Comparison of ENCODE assay signal across 21 cellular contexts in the genomic region with DNA sequence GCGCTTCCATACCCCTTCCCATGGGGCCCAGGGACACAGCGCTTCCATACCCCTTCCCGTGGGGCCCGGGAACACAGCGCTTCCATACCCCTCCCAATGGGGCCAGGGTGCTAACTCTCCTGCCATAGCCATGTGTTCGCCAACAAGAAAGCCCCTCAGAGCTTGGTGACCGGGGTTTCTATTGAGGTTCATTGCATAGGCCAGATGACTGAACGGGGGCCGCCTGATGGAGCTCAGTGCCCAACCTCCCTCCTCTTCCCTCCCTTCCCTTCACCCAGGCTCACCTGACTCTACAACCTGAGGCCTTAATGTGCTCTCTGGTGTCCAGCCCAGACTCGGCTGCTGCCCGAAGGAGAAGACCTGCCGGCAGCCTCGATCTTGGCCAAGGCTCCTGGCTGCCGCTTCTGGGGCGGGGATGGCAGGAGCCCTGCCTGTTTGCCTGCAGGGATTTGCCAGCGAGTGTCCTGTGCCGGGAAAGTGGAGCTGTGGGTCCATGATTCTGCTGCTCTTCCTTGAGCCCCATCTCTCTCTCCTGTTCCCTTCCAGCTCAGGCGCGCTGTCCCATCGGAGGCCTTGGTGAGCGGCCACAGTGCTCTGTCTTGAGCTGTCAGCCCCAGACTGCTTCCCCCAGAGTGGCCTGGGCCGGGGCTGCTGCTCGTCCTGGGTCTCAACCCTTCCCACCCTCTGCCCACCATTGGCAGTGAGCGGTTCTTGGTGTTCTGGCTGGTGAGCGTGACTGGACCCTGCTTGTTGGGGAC.
DNase-seq lines count a peak whose midpoint lies in the region; ATAC-seq and TF ChIP-seq lines count a peak whose summit lies in the region.
"Had no signal": no experiment of that assay in that cellular context is flagged by ENCODE, and none has a peak within 500 bp of the region (broad histone marks: within the 10 kb centered on the region; RNA-seq: fewer than 3 reads in every experiment).

No MANE protein-coding gene starts in this region.

- TF ChIP-seq POLR2A in thyroid gland (IDR thresholded peaks at IDR 0.05) = no peak

- H3K79me1 ChIP-seq in neuronal stem cell (ENCODE audit: low read depth, low read length) = peaks cover 2% of the 10 kb centered on the region

- H3K4me1 ChIP-seq in left ventricle myocardium inferior (peaks cover 4% of the 10 kb centered on the region), esophagus (ENCODE audit: control insufficient read depth in 2 of 2, insufficient read depth in 2 of 2, low read length in 1 of 2) (peaks cover 10 to 38% of the 10 kb centered on the region in 2 donors), neuronal stem cell (ENCODE audit: control insufficient read depth in 2 of 2, insufficient read depth in 1 of 2, low read depth in 1 of 2, low read length in 2 of 2) (peaks cover 12 to 14% of the 10 kb centered on the region in 2 donors), aorta (ENCODE audit: control insufficient read depth in 1 of 2, insufficient read depth in 2 of 2, low read length in 2 of 2) (no peaks in the 10 kb centered on the region), thyroid gland (peaks cover 0 to 9% of the 10 kb centered on the region in 2 donors)
- H3K4me1 ChIP-seq: parathyroid adenoma had no signal

- H2AK5ac ChIP-seq in neuronal stem cell (ENCODE audit: low read depth, low read length) = peak overlapping the region; percentile 17

- no peak for TF ChIP-seq CTCF in left ventricle myocardium inferior (IDR thresholded peaks at IDR 0.05; ENCODE audit: borderline replicate concordance)
- no peak for TF ChIP-seq CTCF in thyroid gland (IDR thresholded peaks at IDR 0.05)

- DNase-seq in left ventricle myocardium inferior (peak; percentile 6), left cardiac atrium (no peak), neuronal stem cell (ENCODE audit: low spot score) (no peak), aorta (peak; percentile 38 to 66), thyroid gland (no peak)
- DNase-seq: activated CD4-positive, alpha-beta memory T cell treated with anti-CD3 and anti-CD28 coated beads, Interleukin-2, amount 10 ng/mL, durations not matched to agents 7 days and 5 days; activated CD4-positive, CD25-positive, alpha-beta regulatory T cell treated with anti-CD3 and anti-CD28 coated beads, Interleukin-2, amount 50 U/mL, for 72 hours; activated naive CD4-positive, alpha-beta T cell treated with Interleukin-2 at 50 U/mL for 16 hours; DMS53; GDM1; glutamatergic neuron; Karpas-422; NCI-H187; NCI-H524 treated with DMSO at 0.1 percent for 48 hours; T-helper 1 cell had no signal

- 75 to 82% methylated on average over 25 of the region's 25 CpGs for WGBS in esophagus, 2 donors
- WGBS in neuronal stem cell (ENCODE audit: extremely low coverage in 2 of 2, insufficient read length in 2 of 2, insufficient replicate concordance in 1 of 2), 2 donors = no CpG with 5 or more reads among the region's 25 CpGs
- WGBS in aorta, 2 donors = 87 to 88% methylated on average over 25 of the region's 25 CpGs
- WGBS in thyroid gland, 2 donors = 91% methylated on average over 21 to 24 of the region's 25 CpGs

- H3K18ac ChIP-seq in neuronal stem cell (ENCODE audit: low read length) = peak overlapping the region; percentile 82

- H3K36me3 ChIP-seq in left ventricle myocardium inferior (no peaks in the 10 kb centered on the region), esophagus (ENCODE audit: control insufficient read depth in 2 of 2, insufficient read depth in 2 of 2, low read length in 1 of 2) (peaks cover 0 to 5% of the 10 kb centered on the region in 2 donors), neuronal stem cell (replicated peaks in 1 of 2; ENCODE audit: control insufficient read depth in 2 of 2, insufficient read depth in 2 of 2, low read length in 2 of 2) (no peaks in the 10 kb centered on the region), aorta (ENCODE audit: control insufficient read depth in 1 of 2, insufficient read depth in 2 of 2, low read length in 1 of 2) (no peaks in the 10 kb centered on the region), thyroid gland (no peaks in the 10 kb centered on the region)

- no peak overlapping the region for H3K14ac ChIP-seq in neuronal stem cell (ENCODE audit: low read length)

- H2BK120ac ChIP-seq in neuronal stem cell (ENCODE audit: low read depth, low read length) = no peak overlapping the region

- H2BK5ac ChIP-seq in neuronal stem cell (ENCODE audit: low read length) = no peak overlapping the region

- no peak overlapping the region for H2BK12ac ChIP-seq in neuronal stem cell (ENCODE audit: low read length)

- no peak overlapping the region for H3K27ac ChIP-seq in left ventricle myocardium inferior (replicated peaks)
- peak overlapping the region; percentile 2 to 33 for H3K27ac ChIP-seq in esophagus (ENCODE audit: low read depth in 2 of 2, low read length in 1 of 2)
- no peak overlapping the region for H3K27ac ChIP-seq in neuronal stem cell (replicated peaks; ENCODE audit: low read length)
- H3K27ac ChIP-seq in aorta (ENCODE audit: low read depth in 1 of 2, low read length in 2 of 2) = no peak overlapping the region
- no peak overlapping the region for H3K27ac ChIP-seq in thyroid gland
- H3K27ac ChIP-seq: parathyroid adenoma had no signal

- H4K91ac ChIP-seq in neuronal stem cell (ENCODE audit: low read depth, low read length, poor library complexity) = no peak overlapping the region

- H3K23ac ChIP-seq in neuronal stem cell (ENCODE audit: low read depth, low read length, poor library complexity) = peak overlapping the region; percentile 37

- H3K9me3 ChIP-seq in left ventricle myocardium inferior (replicated peaks) (no peaks in the 10 kb centered on the region), esophagus (ENCODE audit: control insufficient read depth in 2 of 2, insufficient read depth in 1 of 2, low read depth in 1 of 2, low read length in 1 of 2) (no peaks in the 10 kb centered on the region), neuronal stem cell (replicated peaks in 1 of 2; ENCODE audit: control insufficient read depth in 2 of 2, insufficient read depth in 1 of 2, low read depth in 1 of 2, low read length in 2 of 2) (no peaks in the 10 kb centered on the region), aorta (ENCODE audit: control insufficient read depth, low read length) (no peaks in the 10 kb centered on the region), thyroid gland (no peaks in the 10 kb centered on the region)

- H4K8ac ChIP-seq in neuronal stem cell (ENCODE audit: low read depth, low read length) = no peak overlapping the region

- H3K4me3 ChIP-seq in left ventricle myocardium inferior (no peak overlapping the region), esophagus (ENCODE audit: low read depth in 1 of 2, low read length in 2 of 2) (no peak overlapping the region), neuronal stem cell (ENCODE audit: low read length in 2 of 2) (peak overlapping the region in 1 of 2 donors; percentile 10), aorta (ENCODE audit: low read length in 2 of 2) (no peak overlapping the region), thyroid gland (replicated peaks in 1 of 3) (no peak overlapping the region)

- no peak overlapping the region for H2BK15ac ChIP-seq in neuronal stem cell (ENCODE audit: low read length)

- H2AFZ ChIP-seq in neuronal stem cell (ENCODE audit: low read length) = no peak overlapping the region
- H2AFZ ChIP-seq: parathyroid adenoma had no signal

- no peaks in the 10 kb centered on the region for H3K27me3 ChIP-seq in left ventricle myocardium inferior (ENCODE audit: low read depth)
- H3K27me3 ChIP-seq in esophagus (ENCODE audit: control insufficient read depth in 1 of 2, insufficient read depth in 2 of 2, low read length in 2 of 2) = no peaks in the 10 kb centered on the region
- no peaks in the 10 kb centered on the region for H3K27me3 ChIP-seq in neuronal stem cell (ENCODE audit: control insufficient read depth in 3 of 3, insufficient read depth in 3 of 3, low read depth in 1 of 3, low read length in 3 of 3)
- no peaks in the 10 kb centered on the region for H3K27me3 ChIP-seq in aorta (ENCODE audit: control insufficient read depth in 1 of 2, insufficient read depth in 2 of 2, low read length in 1 of 2)
- H3K27me3 ChIP-seq in thyroid gland = no peaks in the 10 kb centered on the region

- ATAC-seq in left cardiac atrium = no peak
- ATAC-seq in aorta (ENCODE audit: low FRiP score) = no peak
- no peak for ATAC-seq in GM18498 (IDR thresholded peaks at IDR 0.05; ENCODE audit: unreplicated experiment)
- ATAC-seq in HG03432 (IDR thresholded peaks at IDR 0.05; ENCODE audit: unreplicated experiment) = no peak
- ATAC-seq: naive thymus-derived CD8-positive, alpha-beta T cell; Panc1 had no signal

- intact Hi-C loops in left ventricle myocardium inferior (cut with micrococcal nuclease) (no loop called here), left cardiac atrium (cut with DNase I) (no loop called here), aorta (cut with DNase I) (no loop called here), thyroid gland (cut with DNase I) (no loop called here)

- H3K4me2 ChIP-seq in neuronal stem cell (ENCODE audit: insufficient read depth, low read length, poor library complexity, severe bottlenecking) = no peak overlapping the region

- H3K4ac ChIP-seq in neuronal stem cell (ENCODE audit: low read length) = no peak overlapping the region

- H3K9ac ChIP-seq in neuronal stem cell (ENCODE audit: low read depth, low read length, poor library complexity) = no peak overlapping the region
- H3K9ac ChIP-seq: parathyroid adenoma had no signal

Comparison
In these comparisons a context has a peak if more than half of its experiments do, and no peak if none do; other contexts are left out.
1. DNase-seq: peak in left ventricle myocardium inferior (single experiment) and aorta (2 of 2); none in left cardiac atrium (single experiment), neuronal stem cell (single experiment) and thyroid gland (0 of 2).
2. H3K27ac ChIP-seq: peak in esophagus (2 of 2); none in left ventricle myocardium inferior (single experiment), neuronal stem cell (single experiment), aorta (0 of 2) and thyroid gland (0 of 3).